Comparison of ENCODE assay signal across 8 cellular contexts in the genomic region with DNA sequence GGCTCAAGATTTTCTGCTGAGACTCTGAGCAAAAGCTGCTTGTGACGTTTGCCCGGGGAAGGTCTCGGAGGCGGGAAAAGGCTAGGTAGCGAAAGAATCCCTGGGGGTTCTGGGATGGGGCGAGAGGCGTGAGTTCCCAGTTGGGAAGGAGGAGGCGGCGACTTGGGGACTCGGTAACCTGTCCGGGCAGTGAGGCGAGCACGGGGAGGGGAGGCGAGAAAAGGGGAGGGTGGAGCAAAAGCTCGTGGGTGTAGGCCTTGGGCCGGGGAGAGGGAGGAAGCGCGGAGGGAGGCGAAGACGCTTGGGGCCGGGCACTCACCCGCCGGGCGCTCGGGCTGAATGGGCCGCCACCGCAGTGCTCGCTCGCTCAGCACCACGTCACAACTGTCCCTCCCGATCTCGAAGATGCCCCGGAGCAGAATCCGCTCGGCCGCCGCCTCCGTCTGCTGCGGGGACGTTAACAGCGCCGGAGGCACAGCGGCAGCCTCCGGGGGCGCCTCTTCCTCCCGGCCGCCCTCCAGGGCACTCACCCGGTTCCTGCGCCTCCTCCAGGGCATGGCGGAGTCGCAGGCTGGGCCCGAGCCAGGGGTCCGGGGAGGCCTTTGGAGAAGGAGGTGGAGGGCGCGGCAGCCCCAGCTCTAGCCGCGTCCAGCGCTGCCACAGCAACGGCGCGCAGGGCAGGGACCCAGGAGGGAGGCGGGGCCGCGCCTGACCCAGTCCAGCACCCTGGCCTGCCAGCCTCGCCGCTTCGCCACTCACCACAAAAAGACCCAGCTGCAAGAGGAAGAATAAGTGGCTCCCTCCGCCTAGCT. TPM values are rescaled to one million over a fixed set of nuclear protein-coding genes. Genes with fewer than 3 reads are reported as not detected.
A peak's percentile ranks its signal among the peaks of the same experiment; 100 is the strongest.
DNase-seq lines count a peak whose midpoint lies in the region; ATAC-seq and TF ChIP-seq lines count a peak whose summit lies in the region.

A gene with protein sequence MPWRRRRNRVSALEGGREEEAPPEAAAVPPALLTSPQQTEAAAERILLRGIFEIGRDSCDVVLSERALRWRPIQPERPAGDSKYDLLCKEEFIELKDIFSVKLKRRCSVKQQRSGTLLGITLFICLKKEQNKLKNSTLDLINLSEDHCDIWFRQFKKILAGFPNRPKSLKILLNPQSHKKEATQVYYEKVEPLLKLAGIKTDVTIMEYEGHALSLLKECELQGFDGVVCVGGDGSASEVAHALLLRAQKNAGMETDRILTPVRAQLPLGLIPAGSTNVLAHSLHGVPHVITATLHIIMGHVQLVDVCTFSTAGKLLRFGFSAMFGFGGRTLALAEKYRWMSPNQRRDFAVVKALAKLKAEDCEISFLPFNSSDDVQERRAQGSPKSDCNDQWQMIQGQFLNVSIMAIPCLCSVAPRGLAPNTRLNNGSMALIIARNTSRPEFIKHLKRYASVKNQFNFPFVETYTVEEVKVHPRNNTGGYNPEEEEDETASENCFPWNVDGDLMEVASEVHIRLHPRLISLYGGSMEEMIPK (minus strand): TSS at position 656 of the 812 bp plus-strand sequence. CDS start 99 bp downstream, at position 557.

- H3K9me3 ChIP-seq in T-helper 17 cell (ENCODE audit: control insufficient read depth, low read length, poor library complexity, severe bottlenecking) (no peaks in the 10 kb centered on the region), muscle layer of colon (ENCODE audit: low read length) (no peaks in the 10 kb centered on the region)

- H3K27me3 ChIP-seq in GM06990 (replicated peaks; ENCODE audit: control insufficient read depth, insufficient read depth, low read length) = no peaks in the 10 kb centered on the region; the same call in none of the 2 replicates
- H3K27me3 ChIP-seq in muscle layer of colon (ENCODE audit: control insufficient read depth in 1 of 2, insufficient read depth in 2 of 2, low read length in 2 of 2) = peaks cover 10 to 14% of the 10 kb centered on the region in 2 donors

- TF ChIP-seq CTCF in GM06990 (IDR thresholded peaks at IDR 0.05; ENCODE audit: insufficient read depth, low read length, poor library complexity, severe bottlenecking) = peak; percentile 26
- TF ChIP-seq CTCF in epithelial cell of esophagus (IDR thresholded peaks at IDR 0.05; ENCODE audit: insufficient read depth, low read depth, low read length, missing control alignments) = no peak

- no peak within 1 kb of the TSS for H3K27ac Mint-ChIP-seq in T-helper 17 cell

- H3K36me3 Mint-ChIP-seq in T-helper 17 cell (ENCODE audit: low read depth) = peaks cover 3% of the 10 kb centered on the region

- H3K4me3 Mint-ChIP-seq in T-helper 17 cell = peak within 1 kb of the TSS; percentile 88

- H3K36me3 ChIP-seq in GM06990 (ENCODE audit: control insufficient read depth, insufficient read depth, low read length) (no peaks in the 10 kb centered on the region), muscle layer of colon (ENCODE audit: insufficient read depth, low read length) (no peaks in the 10 kb centered on the region)

- peak; percentile 36 for DNase-seq in GM06990 (ENCODE audit: extremely low read depth, insufficient read length)
- DNase-seq in T-helper 17 cell = no peak
- DNase-seq in epithelial cell of esophagus (ENCODE audit: low read depth) = peak; percentile 31
- DNase-seq in NCI-H2107 treated with DMSO at 0.1 percent for 48 hours (lab: John Stamatoyannopoulos, UW; ENCODE audit: unreplicated experiment) = no peak
- DNase-seq in stimulated activated CD4-positive, alpha-beta T cell treated with anti-CD3 and anti-CD28 coated beads, Interleukin-12 subunit alpha, Interleukin-12 subunit beta, amount 100 ng/mL, for 4 hours = no peak

- peaks cover 75% of the 10 kb centered on the region for H3K27me3 Mint-ChIP-seq in T-helper 17 cell

- H3K27ac ChIP-seq in muscle layer of colon (ENCODE audit: low read depth, low read length) = no peak within 1 kb of the TSS

- peaks cover 7% of the 10 kb centered on the region for H3K4me1 Mint-ChIP-seq in T-helper 17 cell

- H3K4me3 ChIP-seq in GM06990 (replicated peaks; ENCODE audit: low read depth, low read length) (peak within 1 kb of the TSS; percentile 56), epithelial cell of esophagus (ENCODE audit: low read length) (peak within 1 kb of the TSS; percentile 31), muscle layer of colon (ENCODE audit: low read depth in 1 of 2, low read length in 2 of 2) (peak within 1 kb of the TSS; percentile 22 to 41)

- H3K4me1 ChIP-seq in muscle layer of colon (ENCODE audit: insufficient read depth, low read length) = peaks cover 6% of the 10 kb centered on the region

- no peak within 1 kb of the TSS for H3K9ac ChIP-seq in muscle layer of colon (ENCODE audit: low read length)

- peak; percentile 94 for ATAC-seq in GM21360 (IDR thresholded peaks at IDR 0.05; ENCODE audit: unreplicated experiment)
- ATAC-seq in HG03520 (IDR thresholded peaks at IDR 0.05; ENCODE audit: unreplicated experiment) = peak; percentile 71
- peak; percentile 39 for ATAC-seq in T-helper 17 cell

RNA-seq across cellular contexts. Expression of the gene that starts here (rescaled TPM):
- not detected for total RNA-seq in T-helper 17 cell

Comparison
In these comparisons a context has a peak if more than half of its experiments do, and no peak if none do; other contexts are left out.
1. Peak in ATAC-seq in T-helper 17 cell; RNA of the gene not detected or under 1 TPM.
2. DNase-seq: peak in GM06990 (single experiment) and epithelial cell of esophagus (single experiment); none in T-helper 17 cell (0 of 3), NCI-H2107 treated with DMSO at 0.1 percent for 48 hours (single experiment) and stimulated activated CD4-positive, alpha-beta T cell treated with anti-CD3 and anti-CD28 coated beads, Interleukin-12 subunit alpha, Interleukin-12 subunit beta, amount 100 ng/mL, for 4 hours (single experiment).
3. ATAC-seq: peak in every context shown above with its lines; median percentile 94 in GM21360; 71 in HG03520; 39 in T-helper 17 cell.
4. Peak in every context shown above with its lines, with median percentiles within 50 percentile points of each other: H3K4me3 ChIP-seq.